In genomic region chr1:89175601-89176256, GRCh38 we compare ENCODE assay signal across 24 cellular contexts. TPM values are rescaled to one million over a fixed set of nuclear protein-coding genes. Genes with fewer than 3 reads are reported as not detected.
DNase-seq lines count a peak whose midpoint lies in the region; ATAC-seq, FAIRE-seq and TF ChIP-seq lines count a peak whose summit lies in the region.
"Had no signal": no experiment of that assay in that cellular context is flagged by ENCODE, and none has a peak within 500 bp of the region (broad histone marks: within the 10 kb centered on the region; RNA-seq: fewer than 3 reads in every experiment).

TSS of gene GBP7 (minus strand) at chr1:89176003. CDS start at chr1:89171935, 4,068 bp downstream.

- no peak within 1 kb of the TSS for H4K91ac ChIP-seq in neuronal stem cell (ENCODE audit: low read depth, low read length, poor library complexity)

- intact Hi-C loops in HepG2 (cut with micrococcal nuclease; ENCODE audit: unreplicated experiment): no loop called here

- H3K9ac ChIP-seq in liver (ENCODE audit: low read depth in 1 of 2, low read length in 2 of 2) (peak within 1 kb of the TSS; percentile 90 to 97), HepG2 (ENCODE audit: insufficient read depth, low read depth, low read length) (no peak within 1 kb of the TSS), Loucy (ENCODE audit: low read depth, low read length, poor library complexity, severe bottlenecking) (no peak within 1 kb of the TSS), parathyroid adenoma (no peak within 1 kb of the TSS), neuronal stem cell (ENCODE audit: low read depth, low read length, poor library complexity) (no peak within 1 kb of the TSS)
- H3K9ac ChIP-seq: GM23248 had no signal

- H2BK120ac ChIP-seq in neuronal stem cell (ENCODE audit: low read depth, low read length): no peak within 1 kb of the TSS

- no peaks in the 10 kb centered on the region for H3K27me3 ChIP-seq in liver (ENCODE audit: control insufficient read depth in 4 of 4, insufficient read depth in 4 of 4, low read length in 3 of 4)
- H3K27me3 ChIP-seq in HepG2 (ENCODE audit: control insufficient read depth in 1 of 2, insufficient read depth in 2 of 2, low read length in 2 of 2): no peaks in the 10 kb centered on the region; a peak in 2 of 5 replicates
- no peaks in the 10 kb centered on the region for H3K27me3 ChIP-seq in Loucy (ENCODE audit: insufficient read depth, low read length, poor library complexity, severe bottlenecking)
- H3K27me3 ChIP-seq in hepatocyte: no peaks in the 10 kb centered on the region
- no peaks in the 10 kb centered on the region for H3K27me3 ChIP-seq in parathyroid adenoma (ENCODE audit: control insufficient read depth, insufficient read depth, low read length)
- no peaks in the 10 kb centered on the region for H3K27me3 ChIP-seq in neuronal stem cell (ENCODE audit: control insufficient read depth in 3 of 3, insufficient read depth in 3 of 3, low read depth in 1 of 3, low read length in 3 of 3)
- H3K27me3 ChIP-seq: BE2C, SJCRH30 had no signal

- H3K23ac ChIP-seq in neuronal stem cell (ENCODE audit: low read depth, low read length, poor library complexity): no peak within 1 kb of the TSS

- no peak within 1 kb of the TSS for H2AFZ ChIP-seq in HepG2 (ENCODE audit: low read length)
- peak within 1 kb of the TSS; percentile 45; the same call in 1 of the 2 replicates for H2AFZ ChIP-seq in Loucy (ENCODE audit: low read length)
- H2AFZ ChIP-seq in hepatocyte: no peak within 1 kb of the TSS
- H2AFZ ChIP-seq in parathyroid adenoma: peak within 1 kb of the TSS; percentile 62
- no peak within 1 kb of the TSS for H2AFZ ChIP-seq in neuronal stem cell (ENCODE audit: low read length)
- H2AFZ ChIP-seq: GM23248 had no signal

- H2BK5ac ChIP-seq in neuronal stem cell (ENCODE audit: low read length): no peak within 1 kb of the TSS

- H3K4ac ChIP-seq in neuronal stem cell (ENCODE audit: low read length): no peak within 1 kb of the TSS

- H2BK12ac ChIP-seq in neuronal stem cell (ENCODE audit: low read length): no peak within 1 kb of the TSS

- POLR2A ChIA-PET in HepG2 (lab: Yijun Ruan, JAX): no interaction called here

- TF ChIP-seq CTCF in liver (IDR thresholded peaks at IDR 0.05; ENCODE audit: low read depth, low read length, missing input control) (no peak), HepG2 (CRISPR knock-in tag; IDR thresholded peaks at IDR 0.05) (no peak), Loucy (conservative IDR thresholded peaks at IDR 0.05; ENCODE audit: low read length) (no peak), hepatocyte (IDR thresholded peaks at IDR 0.05; ENCODE audit: poor library complexity) (no peak), parathyroid adenoma (IDR thresholded peaks at IDR 0.05) (no peak)

- peak in 1 of 2 donors; percentile 11 for TF ChIP-seq RAD21 in liver (IDR thresholded peaks at IDR 0.05)
- no peak for TF ChIP-seq RAD21 in HepG2 (CRISPR knock-in tag; IDR thresholded peaks at IDR 0.05)

- ATAC-seq in HepG2 (no peak), HG02623 (IDR thresholded peaks at IDR 0.05; ENCODE audit: unreplicated experiment) (no peak)
- ATAC-seq: SK-N-SH treated with all-trans-retinoic acid at 6 μM for 48 hours had no signal

- H3K4me2 ChIP-seq in HepG2 (ENCODE audit: low read depth, low read length): no peak within 1 kb of the TSS
- H3K4me2 ChIP-seq in Loucy (ENCODE audit: low read depth, low read length, poor library complexity, severe bottlenecking): no peak within 1 kb of the TSS
- H3K4me2 ChIP-seq in hepatocyte: no peak within 1 kb of the TSS
- no peak within 1 kb of the TSS for H3K4me2 ChIP-seq in parathyroid adenoma (ENCODE audit: low read length)
- no peak within 1 kb of the TSS for H3K4me2 ChIP-seq in neuronal stem cell (ENCODE audit: insufficient read depth, low read length, poor library complexity, severe bottlenecking)

- no peak for TF ChIP-seq EP300 in HepG2 (IDR thresholded peaks at IDR 0.05; ENCODE audit: low read depth in 2 of 2, low read length in 2 of 2)
- TF ChIP-seq EP300 in HepG2 (CRISPR knock-in tag; IDR thresholded peaks at IDR 0.05; ENCODE audit: borderline replicate concordance): no peak

- peaks cover 0 to 3% (median under 1%) of the 10 kb centered on the region in 4 donors for H3K36me3 ChIP-seq in liver (ENCODE audit: control insufficient read depth in 4 of 4, insufficient read depth in 3 of 4, low read depth in 1 of 4, low read length in 3 of 4)
- H3K36me3 ChIP-seq in HepG2 (replicated peaks in 1 of 2; ENCODE audit: control insufficient read depth in 1 of 2, insufficient read depth in 2 of 2, low read length in 2 of 2): no peaks in the 10 kb centered on the region
- no peaks in the 10 kb centered on the region for H3K36me3 ChIP-seq in Loucy (ENCODE audit: insufficient read depth, low read length)
- H3K36me3 ChIP-seq in hepatocyte (replicated peaks; ENCODE audit: insufficient read depth, low read depth): no peaks in the 10 kb centered on the region
- no peaks in the 10 kb centered on the region for H3K36me3 ChIP-seq in parathyroid adenoma (ENCODE audit: control insufficient read depth, insufficient read depth, low read length)
- no peaks in the 10 kb centered on the region for H3K36me3 ChIP-seq in neuronal stem cell (replicated peaks in 1 of 2; ENCODE audit: control insufficient read depth in 2 of 2, insufficient read depth in 2 of 2, low read length in 2 of 2)
- H3K36me3 ChIP-seq: BE2C, SJCRH30 had no signal

- no peak within 1 kb of the TSS for H2AK5ac ChIP-seq in neuronal stem cell (ENCODE audit: low read depth, low read length)

- H3K4me1 ChIP-seq in liver (ENCODE audit: control insufficient read depth in 4 of 4, insufficient read depth in 4 of 4, low read length in 3 of 4) (peaks cover 2 to 34% (median 16%) of the 10 kb centered on the region in 4 donors), HepG2 (ENCODE audit: insufficient read depth, low read length) (no peaks in the 10 kb centered on the region), Loucy (ENCODE audit: insufficient read depth, low read length, poor library complexity, severe bottlenecking) (no peaks in the 10 kb centered on the region), hepatocyte (ENCODE audit: insufficient read depth) (no peaks in the 10 kb centered on the region), parathyroid adenoma (no peaks in the 10 kb centered on the region), neuronal stem cell (ENCODE audit: control insufficient read depth in 2 of 2, insufficient read depth in 1 of 2, low read depth in 1 of 2, low read length in 2 of 2) (no peaks in the 10 kb centered on the region)
- H3K4me1 ChIP-seq: BE2C, SJCRH30 had no signal

- H2BK15ac ChIP-seq in neuronal stem cell (ENCODE audit: low read length): no peak within 1 kb of the TSS

- in situ Hi-C loops in HepG2 (cut with HindIII; ENCODE audit: extremely low pct_ligation_motif_present, low pct_unique_long_range_greater_than_20kb): no loop called here

- DNase-seq in HepG2 (ENCODE audit: low spot score) (no peak), hepatocyte (ENCODE audit: low spot score) (peak; percentile 10), neuronal stem cell (ENCODE audit: low spot score) (no peak), SHP77 (lab: John Stamatoyannopoulos, UW) (no peak)
- DNase-seq: ACHN, BE2C, GM23248, H7, KBM-7, MM.1S, NCI-H2029, NCI-H446, NCI-H526, SJCRH30 had no signal

- no peak within 1 kb of the TSS for H3K18ac ChIP-seq in neuronal stem cell (ENCODE audit: low read length)

- H3K9me3 ChIP-seq in liver (ENCODE audit: control insufficient read depth in 4 of 4, low read length in 3 of 4): no peaks in the 10 kb centered on the region
- H3K9me3 ChIP-seq in HepG2 (ENCODE audit: low read length): no peaks in the 10 kb centered on the region
- no peaks in the 10 kb centered on the region for H3K9me3 ChIP-seq in Loucy (ENCODE audit: insufficient read depth, low read depth, low read length)
- H3K9me3 ChIP-seq in hepatocyte (ENCODE audit: low read depth): no peaks in the 10 kb centered on the region
- H3K9me3 ChIP-seq in parathyroid adenoma (ENCODE audit: control insufficient read depth, low read length): no peaks in the 10 kb centered on the region
- no peaks in the 10 kb centered on the region for H3K9me3 ChIP-seq in neuronal stem cell (replicated peaks in 1 of 2; ENCODE audit: control insufficient read depth in 2 of 2, insufficient read depth in 1 of 2, low read depth in 1 of 2, low read length in 2 of 2)
- H3K9me3 ChIP-seq: BE2C, SJCRH30 had no signal

- H3K27ac ChIP-seq in liver (ENCODE audit: low read depth in 1 of 2, low read length in 2 of 2): peak within 1 kb of the TSS; percentile 74 to 87
- H3K27ac ChIP-seq in HepG2 (ENCODE audit: extremely low read length, insufficient read depth, low read length): no peak within 1 kb of the TSS
- peak within 1 kb of the TSS; percentile 25 for H3K27ac ChIP-seq in hepatocyte
- H3K27ac ChIP-seq in parathyroid adenoma: no peak within 1 kb of the TSS
- no peak within 1 kb of the TSS for H3K27ac ChIP-seq in neuronal stem cell (replicated peaks; ENCODE audit: low read length)
- H3K27ac ChIP-seq: GM23248, SJCRH30 had no signal

- H3K9me2 ChIP-seq in Loucy (replicated peaks; ENCODE audit: low read depth, low read length) (no peaks in the 10 kb centered on the region), hepatocyte (replicated peaks; ENCODE audit: insufficient read depth) (no peaks in the 10 kb centered on the region)

- TF ChIP-seq POLR2A in HepG2 (IDR thresholded peaks at IDR 0.05; ENCODE audit: insufficient read depth in 1 of 2, low read depth in 2 of 2, low read length in 2 of 2): no peak

- no peak within 1 kb of the TSS for H3K14ac ChIP-seq in neuronal stem cell (ENCODE audit: low read length)

- CTCF ChIA-PET in HepG2 (lab: Yijun Ruan, JAX; ENCODE audit: low intra/inter-chr PET ratio, low total read pairs): no interaction called here

- H3K79me2 ChIP-seq in HepG2 (ENCODE audit: insufficient read depth, low read length): no peaks in the 10 kb centered on the region
- H3K79me2 ChIP-seq in Loucy (ENCODE audit: insufficient read depth, low read length): no peaks in the 10 kb centered on the region
- no peaks in the 10 kb centered on the region for H3K79me2 ChIP-seq in hepatocyte
- H3K79me2 ChIP-seq in parathyroid adenoma: no peaks in the 10 kb centered on the region

- H3F3A ChIP-seq in Loucy (ENCODE audit: low read depth): no peaks in the 10 kb centered on the region

- H4K20me1 ChIP-seq in HepG2 (ENCODE audit: insufficient read depth, low read length) (no peaks in the 10 kb centered on the region), Loucy (ENCODE audit: insufficient read depth, low read length, poor library complexity, severe bottlenecking) (no peaks in the 10 kb centered on the region), hepatocyte (ENCODE audit: insufficient read depth, poor library complexity, severe bottlenecking) (no peaks in the 10 kb centered on the region)

- FAIRE-seq in HepG2 (lab: Jason Lieb, UNC): no peak

- H3K4me3 ChIP-seq in liver (ENCODE audit: low read depth in 1 of 3, low read length in 3 of 3): peak within 1 kb of the TSS; percentile 46 to 81 (median 59)
- H3K4me3 ChIP-seq in HepG2 (replicated peaks in 1 of 3; ENCODE audit: insufficient read depth in 1 of 3, low read depth in 2 of 3, low read length in 3 of 3): no peak within 1 kb of the TSS
- no peak within 1 kb of the TSS for H3K4me3 ChIP-seq in Loucy (ENCODE audit: low read length, poor library complexity, severe bottlenecking)
- H3K4me3 ChIP-seq in hepatocyte: no peak within 1 kb of the TSS
- no peak within 1 kb of the TSS for H3K4me3 ChIP-seq in parathyroid adenoma (ENCODE audit: low read depth, low read length)
- no peak within 1 kb of the TSS for H3K4me3 ChIP-seq in neuronal stem cell (ENCODE audit: low read length in 2 of 2)
- H3K4me3 ChIP-seq: GM23248, SJCRH30 had no signal

- H4K8ac ChIP-seq in neuronal stem cell (ENCODE audit: low read depth, low read length): no peak within 1 kb of the TSS

- no TSS peak for BruUV-seq in HepG2 (replicated peaks; lab: Mats Ljungman, UMichigan)

- no peaks in the 10 kb centered on the region for H3K79me1 ChIP-seq in neuronal stem cell (ENCODE audit: low read depth, low read length)

RNA-seq across cellular contexts. Expression of gene GBP7, which starts in this region (rescaled TPM):
- 10 to 100 TPM in 1 of 2 donors, under 1 TPM in 1; 0.89 to 27.8 TPM for total RNA-seq in liver
- 10 to 100 TPM in 1 of 2 donors, 1 to 10 TPM in 1; 7.6 to 26.0 TPM for polyA plus RNA-seq in liver
- not detected in 2 replicates for total RNA-seq in HepG2 (2016; rRNA removed; fragmentation: Illumina TruSeq; extraction: Trizol)
- not detected in 2 replicates for total RNA-seq in HepG2 (2016; cell fraction: cytosol; rRNA removed; fragmentation: Illumina TruSeq; extraction: Trizol; ENCODE audit: low read depth)
- not detected in 2 replicates for total RNA-seq in HepG2 (2016; cell fraction: insoluble cytoplasmic fraction; rRNA removed; fragmentation: Illumina TruSeq; extraction: Trizol)
- not detected in 2 replicates for total RNA-seq in HepG2 (2016; cell fraction: membrane; rRNA removed; fragmentation: Illumina TruSeq; extraction: Trizol)
- not detected in 2 replicates for total RNA-seq in HepG2 (2016; cell fraction: nucleus; rRNA removed; fragmentation: Illumina TruSeq; extraction: Trizol)
- polyA plus RNA-seq in HepG2 (2011; rRNA removed): not detected in 2 replicates
- polyA plus RNA-seq in HepG2 (2011; cell fraction: cytosol; rRNA removed): not detected in 2 replicates
- polyA plus RNA-seq in HepG2 (2011; cell fraction: nucleus; rRNA removed): not detected in 2 replicates
- polyA plus RNA-seq in HepG2 (2012): not detected in 2 replicates
- polyA plus RNA-seq in HepG2 (2016; cell fraction: cytosol; fragmentation: Illumina TruSeq; extraction: Trizol; ENCODE audit: low read depth): not detected in 2 replicates
- polyA plus RNA-seq in HepG2 (2016; cell fraction: insoluble cytoplasmic fraction; fragmentation: Illumina TruSeq; extraction: Trizol; ENCODE audit: low read depth): not detected in 2 replicates
- not detected in 2 replicates for polyA plus RNA-seq in HepG2 (2016; cell fraction: membrane; fragmentation: Illumina TruSeq; extraction: Trizol; ENCODE audit: low read depth)
- polyA plus RNA-seq in HepG2 (2016; cell fraction: nucleus; fragmentation: Illumina TruSeq; extraction: Trizol; ENCODE audit: insufficient read depth, low read depth): not detected in 2 replicates
- polyA minus RNA-seq in HepG2 (2011; rRNA and poly(A)+ RNA removed; ENCODE audit: low replicate concordance): not detected in 2 replicates
- not detected in 2 replicates for polyA minus RNA-seq in HepG2 (2011; cell fraction: cytosol; rRNA and poly(A)+ RNA removed)
- not detected in 2 replicates for polyA minus RNA-seq in HepG2 (2011; cell fraction: nucleus; rRNA and poly(A)+ RNA removed)
- total RNA-seq in hepatocyte: 0.63 and 1.0 TPM in 2 replicates
- 0.06 and 0.27 TPM in 2 replicates for polyA plus RNA-seq in hepatocyte
- not detected for polyA plus RNA-seq in neuronal stem cell (2013, experiment 1 of 2)
- polyA plus RNA-seq in neuronal stem cell (2013, experiment 2 of 2): not detected
- total RNA-seq: Daoy, G401, GM23248, H7, HT1080, LHCN-M2, SJCRH30 had no signal
- polyA plus RNA-seq: CD14-positive monocyte, GM23248 had no signal

Comparison
In these comparisons a context has a peak if more than half of its experiments do, and no peak if none do; other contexts are left out.
1. H3K27ac ChIP-seq: peak in liver (2 of 2) and hepatocyte (single experiment); none in HepG2 (single experiment), parathyroid adenoma (single experiment) and neuronal stem cell (single experiment).
2. H3K4me3 ChIP-seq: peak in liver (3 of 3); none in HepG2 (0 of 3), Loucy (single experiment), hepatocyte (single experiment), parathyroid adenoma (single experiment) and neuronal stem cell (0 of 2).
3. H3K9ac ChIP-seq: peak in liver (2 of 2); none in HepG2 (single experiment), Loucy (single experiment), parathyroid adenoma (single experiment) and neuronal stem cell (single experiment).
4. H2AFZ ChIP-seq: peak in Loucy (single experiment) and parathyroid adenoma (single experiment); none in HepG2 (single experiment), hepatocyte (single experiment) and neuronal stem cell (single experiment).